8 cellular contexts compared by ENCODE assay signal in genomic region chr17:75588546-75589016, GRCh38. TPM values are rescaled to one million over a fixed set of nuclear protein-coding genes. Genes with fewer than 3 reads are reported as not detected.
DNase-seq lines count a peak whose midpoint lies in the region; ATAC-seq, FAIRE-seq and TF ChIP-seq lines count a peak whose summit lies in the region.

No MANE protein-coding gene starts in this region.

- H3K36me3 ChIP-seq in kidney (ENCODE audit: control insufficient read depth in 1 of 2, insufficient read depth in 2 of 2, low read length in 2 of 2): peaks cover 0 to 8% of the 10 kb centered on the region in 2 donors

- peak overlapping the region; percentile 50 to 93 for H3K27ac Mint-ChIP-seq in stimulated activated naive CD8-positive, alpha-beta T cell treated with anti-CD3 and anti-CD28 coated beads, Interleukin-15, amount 100 ng/mL, for 72 hours

- H3K9me3 ChIP-seq in kidney (ENCODE audit: control insufficient read depth in 1 of 2, low read length in 2 of 2): no peaks in the 10 kb centered on the region

- no peak for FAIRE-seq in kidney (lab: Jason Lieb, UNC)
- FAIRE-seq in H54 (lab: Jason Lieb, UNC): no peak

- peak overlapping the region; percentile 22 to 71 for H3K9ac ChIP-seq in kidney (ENCODE audit: low read length in 2 of 2)

- peak overlapping the region; percentile 21 for H3K27ac ChIP-seq in adipose tissue (ENCODE audit: low read depth, low read length)
- H3K27ac ChIP-seq in kidney (ENCODE audit: low read depth in 2 of 2, low read length in 2 of 2): peak overlapping the region; percentile 82 to 94

- H3K9me3 Mint-ChIP-seq in stimulated activated naive CD8-positive, alpha-beta T cell treated with anti-CD3 and anti-CD28 coated beads, Interleukin-15, amount 100 ng/mL, for 72 hours: no peaks in the 10 kb centered on the region

- intact Hi-C loops in kidney (cut with DNase I): no loop called here

- H3K4me3 ChIP-seq in kidney (ENCODE audit: low read length in 2 of 2): peak overlapping the region; percentile 24 to 60

- TF ChIP-seq CTCF in kidney (IDR thresholded peaks at IDR 0.05; ENCODE audit: borderline replicate concordance, extremely low read depth, insufficient read depth): no peak

- peaks cover 3 to 9% of the 10 kb centered on the region in 2 donors for H3K4me1 ChIP-seq in kidney (ENCODE audit: control insufficient read depth in 1 of 2, insufficient read depth in 1 of 2, low read depth in 1 of 2, low read length in 2 of 2)

- ATAC-seq in GM18861 (IDR thresholded peaks at IDR 0.05; ENCODE audit: unreplicated experiment) (peak; percentile 26), HG03095 (IDR thresholded peaks at IDR 0.05; ENCODE audit: unreplicated experiment) (peak; percentile 20)
- ATAC-seq in stimulated activated naive CD8-positive, alpha-beta T cell treated with anti-CD3 and anti-CD28 coated beads, Interleukin-15, amount 100 ng/mL, for 72 hours: peak; percentile 41

- 2 to 14% (median 3%) methylated on average over 36 to 56 of the region's 56 CpGs for WGBS in adipose tissue, 3 donors

- in situ Hi-C loops in ACHN (cut with HindIII; ENCODE audit: low pct_ligation_motif_present, low pct_unique_long_range_greater_than_20kb, low sequenced_read_pairs): no loop called here

- H3K27me3 Mint-ChIP-seq in stimulated activated naive CD8-positive, alpha-beta T cell treated with anti-CD3 and anti-CD28 coated beads, Interleukin-15, amount 100 ng/mL, for 72 hours: no peaks in the 10 kb centered on the region

- peak overlapping the region; percentile 84 to 91 for H3K4me3 Mint-ChIP-seq in stimulated activated naive CD8-positive, alpha-beta T cell treated with anti-CD3 and anti-CD28 coated beads, Interleukin-15, amount 100 ng/mL, for 72 hours

- peaks cover 17% of the 10 kb centered on the region for H3K4me1 Mint-ChIP-seq in stimulated activated naive CD8-positive, alpha-beta T cell treated with anti-CD3 and anti-CD28 coated beads, Interleukin-15, amount 100 ng/mL, for 72 hours

- DNase-seq in kidney (peak; percentile 84), H54 (ENCODE audit: insufficient read length, low spot score) (no peak), GM19238 (ENCODE audit: insufficient read length, low spot score) (no peak), ACHN (no peak)
- no peak for DNase-seq in stimulated activated naive CD8-positive, alpha-beta T cell treated with anti-CD3 and anti-CD28 coated beads, Interleukin-15, amount 100 ng/mL, for 72 hours

- TF ChIP-seq POLR2A in H54 (IDR thresholded peaks at IDR 0.05; ENCODE audit: low read depth, low read length): no peak

RNA-seq across cellular contexts. Expression of gene MYO15B, which starts 1.0 kb away (rescaled TPM):
- polyA plus RNA-seq in adipose tissue: 100 to 1,000 TPM in 1 of 3 donors, 10 to 100 TPM in 2; 33.4 to 309 (median 70.4) TPM
- 286 TPM for total RNA-seq in kidney
- polyA plus RNA-seq in kidney (ENCODE audit: insufficient read depth, low read depth, low replicate concordance): 139 TPM

RNA-seq across cellular contexts. Expression of gene SMIM5, which starts 44.7 kb away (rescaled TPM):
- polyA plus RNA-seq in adipose tissue (1 to 10 TPM in 2 of 3 donors, under 1 TPM in 1; 0.67 to 1.5 (median 1.4) TPM), kidney (ENCODE audit: insufficient read depth, low read depth, low replicate concordance) (63.0 TPM)
- 8.0 TPM for total RNA-seq in kidney

Comparison
In these comparisons a context has a peak if more than half of its experiments do, and no peak if none do; other contexts are left out.
1. RNA of gene SMIM5, which starts 44.7 kb away (polyA plus RNA-seq): 63.0 TPM in kidney (single experiment); 0.67 to 1.5 TPM in adipose tissue; every median in the first group is over 10 times any median in the second.
2. Peak in every context shown above with its lines, with median percentiles within 50 percentile points of each other: ATAC-seq.